Comparison of ENCODE assay signal across 2 cellular contexts in genomic region chr2:45814528-45814927, GRCh38.
TF ChIP-seq lines count a peak whose summit lies in the region.

No MANE protein-coding gene starts in this region.

TF ChIP-seq in SK-N-SH, 30 proteins besides CTCF, POLR2A, EP300 and RAD21 (continued from another document):
- TF ChIP-seq TCF12 (IDR thresholded peaks at IDR 0.05), result 0 out of 2 replicates have a peak, but pooled peaks have one; percentile 16
- no peak for TF ChIP-seq YY1 (IDR thresholded peaks at IDR 0.05; ENCODE audit: low read depth)

TF ChIP-seq in SK-N-SH treated with all-trans-retinoic acid at 6 μM for 48 hours, 23 proteins besides CTCF, POLR2A, EP300 and RAD21:
- TF ChIP-seq CREB5 (CRISPR knock-in tag; IDR thresholded peaks at IDR 0.05; ENCODE audit: low read depth), result no peak
